In genomic region chr2:205369813-205370212, GRCh38 we compare ENCODE assay signal across 25 cellular contexts.
"Had no signal": no experiment of that assay in that cellular context is flagged by ENCODE, and none has a peak within 500 bp of the region (broad histone marks: within the 10 kb centered on the region; RNA-seq: fewer than 3 reads in every experiment).

No MANE protein-coding gene starts in this region.

- H3K36me3 ChIP-seq: brain microvascular endothelial cell, WERI-Rb-1 had no signal

- DNase-seq: activated B cell treated with CpG ODN at 0.5 μM for 24 hours; activated CD4-positive, alpha-beta T cell treated with anti-CD3 and anti-CD28 coated beads for 48 hours; activated CD4-positive, alpha-beta T cell treated with anti-CD3 and anti-CD28 coated beads, Interleukin-2, amount 50 U/mL, for 1 hour; activated CD4-positive, alpha-beta T cell treated with anti-CD3 and anti-CD28 coated beads, Interleukin-2, amount 50 U/mL, for 48 hours; activated CD8-positive, alpha-beta memory T cell treated with anti-CD3 and anti-CD28 coated beads for 24 hours; activated CD8-positive, alpha-beta T cell treated with anti-CD3 and anti-CD28 coated beads for 36 hours; activated effector memory CD4-positive, alpha-beta T cell treated with Interleukin-2 at 50 U/mL for 16 hours; activated gamma-delta T cell treated with Interleukin-2 at 50 U/mL for 16 hours; activated naive CD4-positive, alpha-beta T cell treated with anti-CD3 and anti-CD28 coated beads, Interleukin-2, amount 50 U/mL, for 16 hours; activated naive CD4-positive, alpha-beta T cell treated with Interleukin-2 at 50 U/mL for 16 hours; activated T-cell treated with anti-CD3 and anti-CD28 coated beads, Interleukin-2, amount 50 U/mL, for 4 hours; amniotic stem cell; anterior cingulate cortex; brain microvascular endothelial cell; caudate nucleus; cortex of kidney; effector CD8-positive, alpha-beta T cell; foreskin fibroblast; T-helper 1 cell; T-helper 17 cell; T1000; WERI-Rb-1 had no signal

- H3K27me3 ChIP-seq: brain microvascular endothelial cell had no signal

- ATAC-seq: activated CD4-positive, CD25-positive, alpha-beta regulatory T cell treated with anti-CD3 and anti-CD28 coated beads, Interleukin-2, amount 50 U/mL, for 24 hours; activated CD8-positive, alpha-beta T cell treated with anti-CD3 and anti-CD28 coated beads for 36 hours; activated T-cell treated with anti-CD3 and anti-CD28 coated beads, Interleukin-2, amount 50 U/mL, for 4 hours; activated T-helper 17 cell treated with anti-CD3 and anti-CD28 coated beads, Interleukin-2, amount 50 U/mL, for 72 hours; esophagus mucosa; T-helper 17 cell had no signal

- H3K27ac ChIP-seq: brain microvascular endothelial cell, WERI-Rb-1 had no signal
